1 cellular context compared by ENCODE assay signal in genomic region chr12:107645630-107646333, GRCh38.
A peak's percentile ranks its signal among the peaks of the same experiment; 100 is the strongest.
TF ChIP-seq lines count a peak whose summit lies in the region.

No MANE protein-coding gene starts in this region.

TF ChIP-seq in HEK293, 187 proteins besides CTCF, POLR2A, EP300 and RAD21 (continued from another document):
- no peak for TF ChIP-seq REST (tag by site-specific recombination; IDR thresholded peaks at IDR 0.05)
- TF ChIP-seq MEIS1 (CRISPR knock-in tag; IDR thresholded peaks at IDR 0.05; ENCODE audit: borderline replicate concordance), result no peak
- no peak for TF ChIP-seq GFI1B (tag by site-specific recombination; IDR thresholded peaks at IDR 0.05)
- no peak for TF ChIP-seq ZNF670 (tag by site-specific recombination; IDR thresholded peaks at IDR 0.05; ENCODE audit: low read depth)
- TF ChIP-seq YY1 (tag by site-specific recombination; IDR thresholded peaks at IDR 0.05), result no peak
- peak; percentile 73; the same call in 1 of the 2 replicates for TF ChIP-seq MZF1 (tag by site-specific recombination; IDR thresholded peaks at IDR 0.05; ENCODE audit: borderline replicate concordance)
- TF ChIP-seq ZNF585B (tag by site-specific recombination; IDR thresholded peaks at IDR 0.05), result peak; percentile 64
- TF ChIP-seq ZNF510 (tag by site-specific recombination; IDR thresholded peaks at IDR 0.05; ENCODE audit: insufficient replicate concordance), result no peak
- no peak for TF ChIP-seq ZNF701 (tag by site-specific recombination; IDR thresholded peaks at IDR 0.05)
- TF ChIP-seq BCL6B (tag by site-specific recombination; IDR thresholded peaks at IDR 0.05), result no peak
- peak; percentile 78 for TF ChIP-seq ZIC2 (tag by site-specific recombination; IDR thresholded peaks at IDR 0.05)
- no peak for TF ChIP-seq ZNF174 (tag by site-specific recombination; IDR thresholded peaks at IDR 0.05)
- no peak for TF ChIP-seq ZNF202 (tag by site-specific recombination; IDR thresholded peaks at IDR 0.05; ENCODE audit: borderline replicate concordance)
- TF ChIP-seq ZSCAN16 (tag by site-specific recombination; IDR thresholded peaks at IDR 0.05), result no peak
- no peak for TF ChIP-seq ZNF48 (tag by site-specific recombination; IDR thresholded peaks at IDR 0.05)
- no peak for TF ChIP-seq ZBTB48 (tag by site-specific recombination; IDR thresholded peaks at IDR 0.05)
- no peak for TF ChIP-seq ZNF121 (tag by site-specific recombination; IDR thresholded peaks at IDR 0.05)
- no peak for TF ChIP-seq ZNF747 (tag by site-specific recombination; IDR thresholded peaks at IDR 0.05)
- TF ChIP-seq ZNF274 (IDR thresholded peaks at IDR 0.05; ENCODE audit: low read length), result no peak
- TF ChIP-seq ZNF274 (tag by site-specific recombination; IDR thresholded peaks at IDR 0.05; ENCODE audit: borderline replicate concordance), result no peak
- peak; percentile 83 for TF ChIP-seq OSR2 (tag by site-specific recombination; IDR thresholded peaks at IDR 0.05)
- TF ChIP-seq KLF1 (tag by site-specific recombination; IDR thresholded peaks at IDR 0.05), result no peak
- TF ChIP-seq ZNF416 (tag by site-specific recombination; IDR thresholded peaks at IDR 0.05), result no peak
- no peak for TF ChIP-seq ZNF140 (tag by site-specific recombination; IDR thresholded peaks at IDR 0.05)
- TF ChIP-seq SCRT2 (tag by site-specific recombination; IDR thresholded peaks at IDR 0.05), result no peak
- no peak for TF ChIP-seq ZNF544 (tag by site-specific recombination; IDR thresholded peaks at IDR 0.05)
- no peak for TF ChIP-seq ZNF621 (tag by site-specific recombination; IDR thresholded peaks at IDR 0.05)
- peak; percentile 98 for TF ChIP-seq GLIS1 (tag by site-specific recombination; IDR thresholded peaks at IDR 0.05)
- TF ChIP-seq PATZ1 (tag by site-specific recombination; IDR thresholded peaks at IDR 0.05), result peak; percentile 89
- no peak for TF ChIP-seq ZNF529 (tag by site-specific recombination; IDR thresholded peaks at IDR 0.05; ENCODE audit: insufficient replicate concordance)
- TF ChIP-seq ZNF394 (tag by site-specific recombination; IDR thresholded peaks at IDR 0.05; ENCODE audit: borderline replicate concordance), result no peak
- peak; percentile 84 for TF ChIP-seq ZNF561 (tag by site-specific recombination; IDR thresholded peaks at IDR 0.05; ENCODE audit: borderline replicate concordance)
- TF ChIP-seq ZNF677 (tag by site-specific recombination; IDR thresholded peaks at IDR 0.05), result no peak
- TF ChIP-seq ZNF629 (tag by site-specific recombination; IDR thresholded peaks at IDR 0.05), result peak; percentile 54; the same call in 1 of the 2 replicates
- TF ChIP-seq ZFP41 (tag by site-specific recombination; IDR thresholded peaks at IDR 0.05; ENCODE audit: borderline replicate concordance), result no peak
- TF ChIP-seq ZNF776 (tag by site-specific recombination; IDR thresholded peaks at IDR 0.05; ENCODE audit: borderline replicate concordance), result no peak
- TF ChIP-seq ZNF112 (tag by site-specific recombination; IDR thresholded peaks at IDR 0.05), result no peak
- TF ChIP-seq HOXA7 (CRISPR knock-in tag; IDR thresholded peaks at IDR 0.05; ENCODE audit: borderline replicate concordance), result no peak
- no peak for TF ChIP-seq SALL2 (tag by site-specific recombination; IDR thresholded peaks at IDR 0.05; ENCODE audit: borderline replicate concordance)
- TF ChIP-seq ZNF16 (tag by site-specific recombination; IDR thresholded peaks at IDR 0.05; ENCODE audit: low read depth), result no peak
- TF ChIP-seq ZBTB49 (tag by site-specific recombination; IDR thresholded peaks at IDR 0.05; ENCODE audit: low read depth), result no peak
- TF ChIP-seq PRDM10 (tag by site-specific recombination; IDR thresholded peaks at IDR 0.05), result peak; percentile 68
- no peak for TF ChIP-seq ZNF114 (tag by site-specific recombination; IDR thresholded peaks at IDR 0.05)
- no peak for TF ChIP-seq ZNF248 (tag by site-specific recombination; IDR thresholded peaks at IDR 0.05)
- TF ChIP-seq ZNF19 (tag by site-specific recombination; IDR thresholded peaks at IDR 0.05; ENCODE audit: low read depth), result no peak
- no peak for TF ChIP-seq ZNF768 (tag by site-specific recombination; IDR thresholded peaks at IDR 0.05)
- no peak for TF ChIP-seq ZNF223 (tag by site-specific recombination; IDR thresholded peaks at IDR 0.05)
- TF ChIP-seq SETDB1 (IDR thresholded peaks at IDR 0.05; ENCODE audit: insufficient read length, low read length), result no peak
- no peak for TF ChIP-seq ZNF449 (tag by site-specific recombination; IDR thresholded peaks at IDR 0.05)
- TF ChIP-seq ZBTB20 (tag by site-specific recombination; IDR thresholded peaks at IDR 0.05), result peak; percentile 65; the same call in 1 of the 2 replicates
- TF ChIP-seq ZNF555 (tag by site-specific recombination; conservative IDR thresholded peaks at IDR 0.05), result no peak
- peak; percentile 47; the same call in 1 of the 2 replicates for TF ChIP-seq GLIS2 (tag by site-specific recombination; IDR thresholded peaks at IDR 0.05)
- TF ChIP-seq ZNF341 (tag by site-specific recombination; IDR thresholded peaks at IDR 0.05; ENCODE audit: low read depth), result peak; percentile 44; the same call in 1 of the 2 replicates
